8 cellular contexts compared by ENCODE assay signal in the genomic region with DNA sequence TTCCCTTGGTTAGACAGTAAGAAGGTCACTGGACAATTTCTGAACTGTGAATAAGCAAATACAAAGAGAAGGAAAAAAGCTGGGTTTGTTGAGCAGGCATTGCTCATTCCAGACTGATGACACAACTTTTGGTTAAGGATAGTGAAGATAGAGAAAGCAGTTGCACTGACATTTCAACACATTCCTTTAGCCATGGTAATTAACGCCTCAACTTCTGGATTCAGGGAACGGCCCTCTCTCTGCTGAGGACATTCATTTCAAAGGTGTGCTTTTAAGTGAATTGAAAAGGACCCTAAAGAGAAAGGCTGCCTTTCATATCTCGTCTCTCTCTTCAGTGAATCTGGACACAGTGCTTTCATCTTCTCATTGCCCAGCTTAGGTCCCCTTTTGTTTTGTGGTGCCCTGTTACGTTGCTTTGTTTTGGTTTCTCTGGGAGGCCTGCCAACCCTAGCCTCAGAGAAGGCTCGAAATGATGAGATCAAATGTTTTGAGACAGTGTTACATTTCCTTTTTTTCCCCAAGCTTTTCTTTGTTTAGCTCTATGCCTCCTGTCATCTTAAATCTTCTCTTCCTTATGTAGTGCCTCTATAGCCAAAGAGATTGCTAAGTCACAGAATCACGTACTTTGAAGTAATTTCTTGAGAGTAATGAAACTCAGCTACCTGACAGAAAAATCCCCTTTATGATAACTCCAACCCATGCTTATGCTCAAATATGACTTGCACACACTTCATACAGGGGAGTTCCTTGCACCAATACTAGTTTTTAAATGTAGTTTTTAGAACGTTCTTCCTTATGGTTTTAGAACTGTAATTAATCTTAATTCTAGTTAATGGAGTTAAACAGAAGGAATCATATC.
DNase-seq lines count a peak whose midpoint lies in the region; ATAC-seq and TF ChIP-seq lines count a peak whose summit lies in the region.

No MANE protein-coding gene starts in this region.

- H3K4me1 Mint-ChIP-seq in activated naive CD8-positive, alpha-beta T cell treated with anti-CD3 and anti-CD28 coated beads, Interleukin-2, amount 10 ng/mL, durations not matched to agents 7 days and 5 days = peaks cover 33% of the 10 kb centered on the region

- POLR2A ChIA-PET in activated naive CD8-positive, alpha-beta T cell treated with anti-CD3 and anti-CD28 coated beads, Interleukin-2, amount 10 ng/mL, durations not matched to agents 7 days and 5 days (lab: Charles Lee) = interaction anchor here (0.6 to 2.3 kb wide), 2 partner anchors 17 to 223 kb away, joined by 4 to 11 read pairs; no protein-coding TSS in a partner anchor

- peaks cover 2% of the 10 kb centered on the region for H3K36me3 Mint-ChIP-seq in activated naive CD8-positive, alpha-beta T cell treated with anti-CD3 and anti-CD28 coated beads, Interleukin-2, amount 10 ng/mL, durations not matched to agents 7 days and 5 days

- ATAC-seq in GM18505 (IDR thresholded peaks at IDR 0.05; ENCODE audit: unreplicated experiment) (peak; percentile 73), HG03457 (IDR thresholded peaks at IDR 0.05; ENCODE audit: unreplicated experiment) (peak; percentile 83), HG03175 (IDR thresholded peaks at IDR 0.05; ENCODE audit: unreplicated experiment) (no peak), HG02870 (IDR thresholded peaks at IDR 0.05; ENCODE audit: unreplicated experiment) (no peak)
- ATAC-seq in activated naive CD8-positive, alpha-beta T cell treated with anti-CD3 and anti-CD28 coated beads, Interleukin-2, amount 10 ng/mL, durations not matched to agents 7 days and 5 days (ENCODE audit: low read depth) = peak; percentile 35

- peak overlapping the region; percentile 74 for H3K27ac Mint-ChIP-seq in activated naive CD8-positive, alpha-beta T cell treated with anti-CD3 and anti-CD28 coated beads, Interleukin-2, amount 10 ng/mL, durations not matched to agents 7 days and 5 days

- no peaks in the 10 kb centered on the region for H3K9me3 Mint-ChIP-seq in activated naive CD8-positive, alpha-beta T cell treated with anti-CD3 and anti-CD28 coated beads, Interleukin-2, amount 10 ng/mL, durations not matched to agents 7 days and 5 days

- peak overlapping the region; percentile 64 for H3K4me3 Mint-ChIP-seq in activated naive CD8-positive, alpha-beta T cell treated with anti-CD3 and anti-CD28 coated beads, Interleukin-2, amount 10 ng/mL, durations not matched to agents 7 days and 5 days

- TF ChIP-seq POLR2A in GM18505 (IDR thresholded peaks at IDR 0.05; ENCODE audit: borderline replicate concordance, extremely low read depth, insufficient read depth, insufficient read length) = no peak

- no peak for DNase-seq in activated naive CD8-positive, alpha-beta T cell treated with anti-CD3 and anti-CD28 coated beads, Interleukin-2, amount 10 ng/mL, durations not matched to agents 7 days and 5 days
- DNase-seq in kidney tubule cell (ENCODE audit: low spot score) (peak; percentile 96), NCI-H2029 (lab: John Stamatoyannopoulos, UW) (no peak)
- DNase-seq in effector CD8-positive, alpha-beta T cell (lab: John Stamatoyannopoulos, UW) = no peak

- H3K27me3 Mint-ChIP-seq in activated naive CD8-positive, alpha-beta T cell treated with anti-CD3 and anti-CD28 coated beads, Interleukin-2, amount 10 ng/mL, durations not matched to agents 7 days and 5 days = no peaks in the 10 kb centered on the region

Comparison
In these comparisons a context has a peak if more than half of its experiments do, and no peak if none do; other contexts are left out.
1. ATAC-seq: peak in GM18505 (single experiment), HG03457 (single experiment) and activated naive CD8-positive, alpha-beta T cell treated with anti-CD3 and anti-CD28 coated beads, Interleukin-2, amount 10 ng/mL, durations not matched to agents 7 days and 5 days (single experiment); none in HG03175 (single experiment) and HG02870 (single experiment).